Comparison of ENCODE assay signal across 11 cellular contexts in the genomic region with DNA sequence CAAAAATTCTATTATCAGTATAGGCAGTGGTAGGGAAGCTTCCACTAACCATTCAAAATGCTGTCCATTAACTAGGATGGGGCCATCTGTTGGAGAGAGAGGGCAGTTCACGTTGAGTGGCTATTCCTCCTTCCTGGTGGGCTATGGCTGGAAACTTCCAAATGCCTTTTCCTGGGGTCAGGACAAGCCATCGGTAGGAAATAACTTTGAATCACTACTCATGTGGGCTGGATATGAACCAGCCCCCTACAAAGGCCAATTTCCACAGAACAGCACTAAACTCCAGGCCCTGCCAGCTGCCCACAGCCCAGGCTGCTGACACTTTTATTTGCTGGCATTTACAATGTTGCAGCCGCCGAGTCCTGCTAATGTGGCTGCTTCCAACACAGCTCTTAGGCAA.
DNase-seq lines count a peak whose midpoint lies in the region; ATAC-seq and TF ChIP-seq lines count a peak whose summit lies in the region.
"Had no signal": no experiment of that assay in that cellular context is flagged by ENCODE, and none has a peak within 500 bp of the region (broad histone marks: within the 10 kb centered on the region; RNA-seq: fewer than 3 reads in every experiment).

No MANE protein-coding gene starts in this region.

- POLR2A ChIA-PET in A673 (lab: Charles Lee; ENCODE audit: low non-redundant PET): no interaction called here

- H3K4me1 ChIP-seq in A673 (ENCODE audit: insufficient read depth, low read length, poor library complexity, severe bottlenecking) (no peaks in the 10 kb centered on the region), RWPE2 (ENCODE audit: insufficient read depth, poor library complexity, severe bottlenecking) (no peaks in the 10 kb centered on the region), hepatocyte (ENCODE audit: insufficient read depth) (peaks cover 5% of the 10 kb centered on the region)
- H3K4me1 ChIP-seq: adrenal gland had no signal

- no peaks in the 10 kb centered on the region for H3K79me2 ChIP-seq in hepatocyte

- intact Hi-C loops in A673 (cut with micrococcal nuclease; ENCODE audit: unreplicated experiment): loop anchor here (5.0 kb wide), 1 partner anchor 224 kb away; no protein-coding TSS in a partner anchor

- no peak overlapping the region for H2AFZ ChIP-seq in hepatocyte

- H3K27ac ChIP-seq in A673 (ENCODE audit: low read depth, low read length, poor library complexity, severe bottlenecking) (no peak overlapping the region), RWPE2 (ENCODE audit: poor library complexity, severe bottlenecking) (no peak overlapping the region), hepatocyte (no peak overlapping the region)
- H3K27ac ChIP-seq: adrenal gland, neutrophil had no signal

- peak; percentile 17; the same call in 1 of the 3 replicates for ATAC-seq in RWPE2 (ENCODE audit: low read depth)
- no peak for ATAC-seq in GM18520 (IDR thresholded peaks at IDR 0.05; ENCODE audit: unreplicated experiment)

- no peaks in the 10 kb centered on the region for H3K4me1 Mint-ChIP-seq in osteocyte (ENCODE audit: unreplicated experiment)

- H3K27ac Mint-ChIP-seq in osteocyte (ENCODE audit: unreplicated experiment): no peak overlapping the region

- peak; percentile 23 for DNase-seq in A673 (ENCODE audit: low spot score)
- DNase-seq in H7: peak; percentile 57
- no peak for DNase-seq in RWPE2 (ENCODE audit: low spot score)
- DNase-seq in hepatocyte (ENCODE audit: low spot score): no peak
- DNase-seq in NCI-H1417 (lab: John Stamatoyannopoulos, UW): no peak
- no peak for DNase-seq in osteocyte (ENCODE audit: extremely low spot score, unreplicated experiment)
- no peak for DNase-seq in NCI-H1105 (lab: John Stamatoyannopoulos, UW)
- DNase-seq: adrenal gland, NCI-H510A had no signal

- H3K27me3 ChIP-seq in A673 (replicated peaks; ENCODE audit: insufficient read depth, low read depth, low read length, poor library complexity) (no peaks in the 10 kb centered on the region), H7 (ENCODE audit: control insufficient read depth, insufficient read depth, low read length) (no peaks in the 10 kb centered on the region), RWPE2 (ENCODE audit: insufficient read depth, poor library complexity, severe bottlenecking) (peaks cover 2% of the 10 kb centered on the region), hepatocyte (no peaks in the 10 kb centered on the region)
- H3K27me3 ChIP-seq: adrenal gland, neutrophil had no signal

- WGBS in hepatocyte (ENCODE audit: low lambda C conversion rate, missing lambda C conversion rate): 43% methylated on average over 4 of the region's 4 CpGs

- no TSS peak for BruUV-seq in A673 (replicated peaks; lab: Mats Ljungman, UMichigan)

- no peaks in the 10 kb centered on the region for H4K20me1 ChIP-seq in hepatocyte (ENCODE audit: insufficient read depth, poor library complexity, severe bottlenecking)

- peaks cover 2% of the 10 kb centered on the region for H3K27me3 Mint-ChIP-seq in osteocyte (ENCODE audit: unreplicated experiment)

- no peaks in the 10 kb centered on the region for H3K9me3 ChIP-seq in A673 (ENCODE audit: low read depth, low read length, poor library complexity, severe bottlenecking)
- no peaks in the 10 kb centered on the region for H3K9me3 ChIP-seq in RWPE2 (ENCODE audit: severe bottlenecking)
- no peaks in the 10 kb centered on the region for H3K9me3 ChIP-seq in hepatocyte (ENCODE audit: low read depth)
- H3K9me3 ChIP-seq: adrenal gland, neutrophil had no signal

- no peaks in the 10 kb centered on the region for H3K9me3 Mint-ChIP-seq in osteocyte (ENCODE audit: unreplicated experiment)

- no peak overlapping the region for H3K4me2 ChIP-seq in hepatocyte

- H3K9me2 ChIP-seq in hepatocyte (replicated peaks; ENCODE audit: insufficient read depth): no peaks in the 10 kb centered on the region

- no peaks in the 10 kb centered on the region for H3K36me3 ChIP-seq in A673 (ENCODE audit: insufficient read depth, low read length, poor library complexity, severe bottlenecking)
- no peaks in the 10 kb centered on the region for H3K36me3 ChIP-seq in H7 (replicated peaks; ENCODE audit: control insufficient read depth, insufficient read depth, low read length)
- H3K36me3 ChIP-seq in RWPE2 (ENCODE audit: low read depth): no peaks in the 10 kb centered on the region
- H3K36me3 ChIP-seq in hepatocyte (replicated peaks; ENCODE audit: insufficient read depth, low read depth): no peaks in the 10 kb centered on the region
- H3K36me3 ChIP-seq: adrenal gland, neutrophil had no signal

- H3K4me3 ChIP-seq in A673 (ENCODE audit: low read depth, low read length, poor library complexity, severe bottlenecking) (no peak overlapping the region), H7 (ENCODE audit: insufficient read depth, low read depth, low read length) (no peak overlapping the region), RWPE2 (ENCODE audit: severe bottlenecking) (no peak overlapping the region), hepatocyte (no peak overlapping the region)
- H3K4me3 ChIP-seq: adrenal gland had no signal

- no peak overlapping the region for H3K4me3 Mint-ChIP-seq in osteocyte (ENCODE audit: unreplicated experiment)

- TF ChIP-seq CTCF in A673 (conservative IDR thresholded peaks at IDR 0.05; ENCODE audit: low read depth, low read length) (peak; percentile 49), RWPE2 (IDR thresholded peaks at IDR 0.05; ENCODE audit: poor library complexity, severe bottlenecking) (no peak), hepatocyte (IDR thresholded peaks at IDR 0.05; ENCODE audit: poor library complexity) (peak; percentile 30), osteocyte (IDR thresholded peaks at IDR 0.05) (no peak)

- no peaks in the 10 kb centered on the region for H3K36me3 Mint-ChIP-seq in osteocyte (ENCODE audit: unreplicated experiment)

- CTCF ChIA-PET in A673 (lab: Charles Lee): interaction anchor here (1.0 kb wide), 1 partner anchor 15 kb away, joined by 3 read pairs; no protein-coding TSS in a partner anchor

Comparison
In these comparisons a context has a peak if more than half of its experiments do, and no peak if none do; other contexts are left out.
1. DNase-seq: peak in A673 (single experiment) and H7 (single experiment); none in RWPE2 (single experiment), hepatocyte (single experiment), NCI-H1417 (0 of 3), osteocyte (single experiment) and NCI-H1105 (single experiment).
2. CTCF ChIP-seq: peak in A673 (single experiment) and hepatocyte (single experiment); none in RWPE2 (single experiment) and osteocyte (single experiment).